22 cellular contexts compared by ENCODE assay signal in genomic region chr2:199962203-199962602, GRCh38. TPM values are rescaled to one million over a fixed set of nuclear protein-coding genes. Genes with fewer than 3 reads are reported as not detected.
A peak's percentile ranks its signal among the peaks of the same experiment; 100 is the strongest.
DNase-seq lines count a peak whose midpoint lies in the region; ATAC-seq and TF ChIP-seq lines count a peak whose summit lies in the region.
"Had no signal": no experiment of that assay in that cellular context is flagged by ENCODE, and none has a peak within 500 bp of the region (broad histone marks: within the 10 kb centered on the region; RNA-seq: fewer than 3 reads in every experiment).

No MANE protein-coding gene starts in this region.

- no peaks in the 10 kb centered on the region for H3K36me3 ChIP-seq in mucosa of descending colon (ENCODE audit: low read depth)
- H3K36me3 ChIP-seq in CD8-positive, alpha-beta T cell (ENCODE audit: insufficient read depth, low read length) = peaks cover 42% of the 10 kb centered on the region

- CTCF ChIA-PET in CD8-positive, alpha-beta T cell (lab: Charles Lee) = no interaction called here

- TF ChIP-seq CTCF in mucosa of descending colon (IDR thresholded peaks at IDR 0.05) = no peak
- TF ChIP-seq CTCF in CD8-positive, alpha-beta T cell (IDR thresholded peaks at IDR 0.05) = no peak
- TF ChIP-seq CTCF in dorsolateral prefrontal cortex (IDR thresholded peaks at IDR 0.05 in 54 of 56, conservative IDR thresholded peaks at IDR 0.05 in 2 of 56; ENCODE audit: low read depth in 1 of 56, partially characterized antibody in 56 of 56) = no peak

- ATAC-seq in activated T-cell treated with anti-CD3 and anti-CD28 coated beads, Interleukin-2, amount 50 U/mL, for 72 hours (replicated peaks in 1 of 2) = peak; percentile 95 to 97
- peak; percentile 85 for ATAC-seq in HG02610 (IDR thresholded peaks at IDR 0.05; ENCODE audit: unreplicated experiment)
- peak; percentile 41 for ATAC-seq in HG03521 (IDR thresholded peaks at IDR 0.05; ENCODE audit: unreplicated experiment)
- no peak for ATAC-seq in mucosa of descending colon
- ATAC-seq in CD8-positive, alpha-beta T cell = no peak
- ATAC-seq: psoas muscle, T-cell had no signal

- H3K36me3 Mint-ChIP-seq in activated T-cell treated with anti-CD3 and anti-CD28 coated beads, Interleukin-2, amount 50 U/mL, for 72 hours (ENCODE audit: insufficient read depth in 2 of 2) = peaks cover 8 to 16% of the 10 kb centered on the region in 2 donors
- peaks cover 69% of the 10 kb centered on the region for H3K36me3 Mint-ChIP-seq in stimulated activated naive CD8-positive, alpha-beta T cell treated with anti-CD3 and anti-CD28 coated beads, Interleukin-15, Interleukin-2, amounts not matched to agents 100 ng/mL and 50 ng/mL, for 24 hours (ENCODE audit: low read depth)
- peaks cover 77% of the 10 kb centered on the region for H3K36me3 Mint-ChIP-seq in CD8-positive, alpha-beta T cell

- H3K4me3 Mint-ChIP-seq in activated T-cell treated with anti-CD3 and anti-CD28 coated beads, Interleukin-2, amount 50 U/mL, for 72 hours = peak overlapping the region in 1 of 2 donors; percentile 36
- no peak overlapping the region for H3K4me3 Mint-ChIP-seq in stimulated activated naive CD8-positive, alpha-beta T cell treated with anti-CD3 and anti-CD28 coated beads, Interleukin-15, Interleukin-2, amounts not matched to agents 100 ng/mL and 50 ng/mL, for 24 hours
- H3K4me3 Mint-ChIP-seq in CD8-positive, alpha-beta T cell = no peak overlapping the region
- H3K4me3 Mint-ChIP-seq: nephron, T-cell had no signal

- peak overlapping the region; percentile 62 for H3K27ac Mint-ChIP-seq in activated T-cell treated with anti-CD3 and anti-CD28 coated beads, Interleukin-2, amount 50 U/mL, for 72 hours
- peak overlapping the region; percentile 11 for H3K27ac Mint-ChIP-seq in stimulated activated naive CD8-positive, alpha-beta T cell treated with anti-CD3 and anti-CD28 coated beads, Interleukin-15, Interleukin-2, amounts not matched to agents 100 ng/mL and 50 ng/mL, for 24 hours
- no peak overlapping the region for H3K27ac Mint-ChIP-seq in CD8-positive, alpha-beta T cell
- H3K27ac Mint-ChIP-seq: nephron, T-cell had no signal

- no peaks in the 10 kb centered on the region for H3K9me3 Mint-ChIP-seq in activated T-cell treated with anti-CD3 and anti-CD28 coated beads, Interleukin-2, amount 50 U/mL, for 72 hours
- H3K9me3 Mint-ChIP-seq in stimulated activated naive CD8-positive, alpha-beta T cell treated with anti-CD3 and anti-CD28 coated beads, Interleukin-15, Interleukin-2, amounts not matched to agents 100 ng/mL and 50 ng/mL, for 24 hours = no peaks in the 10 kb centered on the region
- H3K9me3 Mint-ChIP-seq in CD8-positive, alpha-beta T cell = no peaks in the 10 kb centered on the region
- H3K9me3 Mint-ChIP-seq: nephron, T-cell had no signal

- H3K27ac ChIP-seq in CD8-positive, alpha-beta T cell (ENCODE audit: low read depth, low read length) = no peak overlapping the region
- no peak overlapping the region for H3K27ac ChIP-seq in dorsolateral prefrontal cortex
- H3K27ac ChIP-seq: C4-2B, GM23248, psoas muscle, transverse colon, VCaP had no signal

- H3K4me3 ChIP-seq in mucosa of descending colon (no peak overlapping the region), dorsolateral prefrontal cortex (no peak overlapping the region)
- H3K4me3 ChIP-seq in CD8-positive, alpha-beta T cell (ENCODE audit: low read depth, low read length) = no peak overlapping the region
- H3K4me3 ChIP-seq: GM23248, psoas muscle, smooth muscle cell, transverse colon had no signal

- no peaks in the 10 kb centered on the region for H3K9me3 ChIP-seq in mucosa of descending colon
- no peaks in the 10 kb centered on the region for H3K9me3 ChIP-seq in CD8-positive, alpha-beta T cell (ENCODE audit: low read length)
- H3K9me3 ChIP-seq: psoas muscle, transverse colon had no signal

- POLR2A ChIA-PET in CD8-positive, alpha-beta T cell (lab: Charles Lee) = no interaction called here

- no peaks in the 10 kb centered on the region for H3K27me3 ChIP-seq in CD8-positive, alpha-beta T cell (ENCODE audit: insufficient read depth, low read length)
- H3K27me3 ChIP-seq in dorsolateral prefrontal cortex = no peaks in the 10 kb centered on the region
- H3K27me3 ChIP-seq: transverse colon had no signal

- H3K27me3 Mint-ChIP-seq in activated T-cell treated with anti-CD3 and anti-CD28 coated beads, Interleukin-2, amount 50 U/mL, for 72 hours (ENCODE audit: low read depth) = no peaks in the 10 kb centered on the region
- no peaks in the 10 kb centered on the region for H3K27me3 Mint-ChIP-seq in stimulated activated naive CD8-positive, alpha-beta T cell treated with anti-CD3 and anti-CD28 coated beads, Interleukin-15, Interleukin-2, amounts not matched to agents 100 ng/mL and 50 ng/mL, for 24 hours
- H3K27me3 Mint-ChIP-seq in CD8-positive, alpha-beta T cell (ENCODE audit: low read depth) = no peaks in the 10 kb centered on the region
- H3K27me3 Mint-ChIP-seq: T-cell had no signal

- H3K4me1 Mint-ChIP-seq in activated T-cell treated with anti-CD3 and anti-CD28 coated beads, Interleukin-2, amount 50 U/mL, for 72 hours (ENCODE audit: low read depth) = peaks cover 21% of the 10 kb centered on the region
- H3K4me1 Mint-ChIP-seq in stimulated activated naive CD8-positive, alpha-beta T cell treated with anti-CD3 and anti-CD28 coated beads, Interleukin-15, Interleukin-2, amounts not matched to agents 100 ng/mL and 50 ng/mL, for 24 hours (ENCODE audit: low read depth) = peaks cover 27% of the 10 kb centered on the region
- H3K4me1 Mint-ChIP-seq in CD8-positive, alpha-beta T cell (ENCODE audit: low read depth) = peaks cover 18% of the 10 kb centered on the region

- H3K4me1 ChIP-seq in mucosa of descending colon (ENCODE audit: low read depth) = peaks cover 4% of the 10 kb centered on the region
- H3K4me1 ChIP-seq in CD8-positive, alpha-beta T cell (ENCODE audit: insufficient read depth, low read length) = peaks cover 6% of the 10 kb centered on the region

- peak in 1 of 2 donors; percentile 16 for DNase-seq in activated T-cell treated with anti-CD3 and anti-CD28 coated beads, Interleukin-2, amount 50 U/mL, for 72 hours
- no peak for DNase-seq in activated T-cell treated with anti-CD3 and anti-CD28 coated beads, Interleukin-2, amount 50 U/mL, for 48 hours
- DNase-seq in mucosa of descending colon = no peak
- no peak for DNase-seq in CD8-positive, alpha-beta T cell
- no peak for DNase-seq in dorsolateral prefrontal cortex
- DNase-seq: activated effector memory CD4-positive, alpha-beta T cell treated with anti-CD3 and anti-CD28 coated beads, Interleukin-2, amount 50 U/mL, for 16 hours; DMS 273 treated with DMSO at 0.1 percent for 48 hours; GM23248; islet precursor cell; MV-4-11; NCI-H1930; psoas muscle; Right ventricle myocardium superior; T-cell; transverse colon had no signal

- intact Hi-C loops in mucosa of descending colon (cut with DNase I, micrococcal nuclease) (no loop called here), dorsolateral prefrontal cortex (cut with DNase I) (no loop called here)
- intact Hi-C loops in CD8-positive, alpha-beta T cell (cut with DNase I, micrococcal nuclease) = no loop called here

RNA-seq across cellular contexts. Expression of gene MAIP1, which starts 6.8 kb away (rescaled TPM):
- total RNA-seq in activated T-cell treated with anti-CD3 and anti-CD28 coated beads, Interleukin-2, amount 50 U/mL, for 72 hours = 10 to 100 TPM; 30.4 to 34.6 TPM
- total RNA-seq in mucosa of descending colon (10 to 100 TPM; 18.1 to 26.6 (median 22.9) TPM), dorsolateral prefrontal cortex (10 to 100 TPM; 11.3 to 32.2 (median 18.9) TPM)
- total RNA-seq in CD8-positive, alpha-beta T cell = 10 to 100 TPM; 40.1 to 48.3 TPM

RNA-seq across cellular contexts. Expression of gene TYW5, which starts 6.9 kb away (rescaled TPM):
- 10 to 100 TPM; 13.3 to 14.7 TPM for total RNA-seq in activated T-cell treated with anti-CD3 and anti-CD28 coated beads, Interleukin-2, amount 50 U/mL, for 72 hours
- total RNA-seq in mucosa of descending colon (10 to 100 TPM in 1 of 3 donors, 1 to 10 TPM in 2; 6.6 to 10.9 (median 7.2) TPM), dorsolateral prefrontal cortex (10 to 100 TPM in 51 of 120 experiments, 1 to 10 TPM in 69; 6.1 to 14.7 (median 9.7) TPM)
- 10 to 100 TPM; 20.5 to 22.2 TPM for total RNA-seq in CD8-positive, alpha-beta T cell

RNA-seq across cellular contexts. Expression of gene C2orf69, which starts 51.1 kb away (rescaled TPM):
- total RNA-seq in activated T-cell treated with anti-CD3 and anti-CD28 coated beads, Interleukin-2, amount 50 U/mL, for 72 hours = 10 to 100 TPM; 16.3 to 19.1 TPM
- 10 to 100 TPM; 10.3 to 13.8 (median 13.5) TPM for total RNA-seq in mucosa of descending colon
- total RNA-seq in CD8-positive, alpha-beta T cell = 10 to 100 TPM; 16.3 to 17.5 TPM
- total RNA-seq in dorsolateral prefrontal cortex = 10 to 100 TPM; 14.0 to 30.4 (median 21.6) TPM

Comparison
In these comparisons a context has a peak if more than half of its experiments do, and no peak if none do; other contexts are left out.
1. ATAC-seq: peak in activated T-cell treated with anti-CD3 and anti-CD28 coated beads, Interleukin-2, amount 50 U/mL, for 72 hours (2 of 2), HG02610 (single experiment) and HG03521 (single experiment); none in mucosa of descending colon (single experiment) and CD8-positive, alpha-beta T cell (single experiment).